Comparison of ENCODE assay signal across 1 cellular context in the genomic region with DNA sequence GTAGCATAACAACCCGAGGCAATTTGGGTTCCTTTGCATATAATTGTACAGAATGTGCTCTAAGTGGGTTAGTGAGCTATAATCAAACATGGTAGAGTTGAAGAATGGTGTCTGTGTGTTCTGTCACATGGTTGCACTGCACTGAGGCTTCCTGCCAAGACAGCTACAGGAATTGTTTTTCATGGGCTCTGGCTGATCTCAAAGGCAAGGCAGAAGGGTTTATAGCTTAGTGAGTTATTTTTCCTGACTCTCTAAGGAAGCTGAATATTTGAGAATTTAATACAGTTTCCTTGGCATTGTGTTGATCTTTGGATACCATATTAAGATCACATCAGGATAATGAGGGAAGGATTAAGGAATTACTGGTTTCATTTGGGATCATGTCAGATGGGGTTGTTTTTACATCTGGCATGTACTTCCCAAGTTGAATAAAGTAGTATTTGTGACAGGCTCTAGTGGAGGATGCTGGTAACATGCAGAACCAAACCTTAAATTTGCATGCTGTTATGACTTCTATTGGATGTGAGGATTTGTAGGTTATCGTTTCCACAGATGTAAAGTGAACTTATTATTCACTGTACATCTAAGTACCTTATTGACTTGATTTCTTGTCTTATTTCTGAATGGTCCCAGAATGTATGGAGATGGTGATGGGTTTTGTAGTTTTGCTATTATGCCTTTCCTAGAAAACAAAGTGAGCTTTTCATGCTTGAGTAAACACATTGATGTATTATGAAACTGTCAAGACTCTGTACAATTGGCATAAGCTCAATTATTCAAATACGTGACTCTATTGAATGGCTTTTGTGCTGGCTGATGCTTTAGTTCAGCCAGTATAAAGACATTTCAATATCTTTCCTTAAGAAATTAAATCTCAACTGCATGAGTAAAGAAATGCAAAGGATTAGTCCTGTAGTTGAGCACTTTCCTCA.
TF ChIP-seq lines count a peak whose summit lies in the region.

No MANE protein-coding gene starts in this region.

TF ChIP-seq in IMR-90, 13 proteins besides CTCF, POLR2A, EP300 and RAD21 (continued from another document):
- TF ChIP-seq, protein P1, sequence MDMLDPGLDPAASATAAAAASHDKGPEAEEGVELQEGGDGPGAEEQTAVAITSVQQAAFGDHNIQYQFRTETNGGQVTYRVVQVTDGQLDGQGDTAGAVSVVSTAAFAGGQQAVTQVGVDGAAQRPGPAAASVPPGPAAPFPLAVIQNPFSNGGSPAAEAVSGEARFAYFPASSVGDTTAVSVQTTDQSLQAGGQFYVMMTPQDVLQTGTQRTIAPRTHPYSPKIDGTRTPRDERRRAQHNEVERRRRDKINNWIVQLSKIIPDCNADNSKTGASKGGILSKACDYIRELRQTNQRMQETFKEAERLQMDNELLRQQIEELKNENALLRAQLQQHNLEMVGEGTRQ (IDR thresholded peaks at IDR 0.05; ENCODE audit: low read depth, low read length), result no peak
- no peak for TF ChIP-seq MAFK (IDR thresholded peaks at IDR 0.05; ENCODE audit: low read depth, low read length)
- TF ChIP-seq CEBPB (IDR thresholded peaks at IDR 0.05; ENCODE audit: low read depth, low read length), result no peak
- no peak for TF ChIP-seq RFX5 (IDR thresholded peaks at IDR 0.05; ENCODE audit: low read depth, low read length)
- no peak for TF ChIP-seq MAZ (IDR thresholded peaks at IDR 0.05; ENCODE audit: borderline replicate concordance, low read depth, low read length)
- no peak for TF ChIP-seq NFE2L2 (IDR thresholded peaks at IDR 0.05; ENCODE audit: low read depth, low read length)
- TF ChIP-seq MXI1 (IDR thresholded peaks at IDR 0.05; ENCODE audit: borderline replicate concordance, low read depth, low read length), result no peak
- TF ChIP-seq, protein P2, sequence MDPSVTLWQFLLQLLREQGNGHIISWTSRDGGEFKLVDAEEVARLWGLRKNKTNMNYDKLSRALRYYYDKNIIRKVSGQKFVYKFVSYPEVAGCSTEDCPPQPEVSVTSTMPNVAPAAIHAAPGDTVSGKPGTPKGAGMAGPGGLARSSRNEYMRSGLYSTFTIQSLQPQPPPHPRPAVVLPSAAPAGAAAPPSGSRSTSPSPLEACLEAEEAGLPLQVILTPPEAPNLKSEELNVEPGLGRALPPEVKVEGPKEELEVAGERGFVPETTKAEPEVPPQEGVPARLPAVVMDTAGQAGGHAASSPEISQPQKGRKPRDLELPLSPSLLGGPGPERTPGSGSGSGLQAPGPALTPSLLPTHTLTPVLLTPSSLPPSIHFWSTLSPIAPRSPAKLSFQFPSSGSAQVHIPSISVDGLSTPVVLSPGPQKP (IDR thresholded peaks at IDR 0.05; ENCODE audit: borderline replicate concordance, low read depth, low read length), result no peak
- TF ChIP-seq SMC3 (IDR thresholded peaks at IDR 0.05; ENCODE audit: low read depth, low read length), result no peak
